1 cellular context compared by ENCODE assay signal in the genomic region with DNA sequence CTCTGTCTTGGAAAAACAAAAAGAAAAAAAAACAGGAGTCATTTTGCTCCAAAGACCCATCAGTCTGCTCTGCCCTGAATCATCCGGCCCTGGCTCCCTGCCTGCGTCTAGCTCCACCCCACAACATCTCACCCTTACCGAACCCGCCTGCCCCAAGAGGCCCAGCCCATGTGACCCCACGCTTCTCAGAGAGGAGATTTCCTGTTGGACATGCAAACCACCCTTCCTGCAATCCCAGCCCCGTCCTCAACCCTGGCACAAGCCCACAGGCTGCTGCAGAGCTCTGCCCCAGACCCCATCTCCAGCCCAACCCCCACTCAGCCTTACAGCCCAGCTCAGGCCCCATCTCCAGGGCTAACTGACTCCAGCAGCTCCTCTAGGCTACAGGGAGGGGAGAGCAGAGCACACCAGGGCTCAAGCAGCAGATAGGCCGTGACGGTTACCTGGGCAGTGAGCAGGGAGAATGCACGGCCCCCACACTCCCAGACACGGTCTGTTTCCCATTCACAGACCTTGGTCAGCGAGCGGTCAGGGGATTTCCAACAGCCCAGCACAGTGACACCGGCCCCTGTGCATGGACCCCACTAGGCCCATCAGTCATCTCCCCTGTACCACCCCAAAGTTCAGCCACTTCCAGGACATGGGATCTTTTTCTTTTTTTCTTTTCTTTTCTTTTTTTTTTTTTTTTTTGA.
TF ChIP-seq lines count a peak whose summit lies in the region.

No MANE protein-coding gene starts in this region.

TF ChIP-seq in K562, 482 proteins besides CTCF, POLR2A, EP300 and RAD21 (continued from another document and continues in another):
- TF ChIP-seq, protein P1, sequence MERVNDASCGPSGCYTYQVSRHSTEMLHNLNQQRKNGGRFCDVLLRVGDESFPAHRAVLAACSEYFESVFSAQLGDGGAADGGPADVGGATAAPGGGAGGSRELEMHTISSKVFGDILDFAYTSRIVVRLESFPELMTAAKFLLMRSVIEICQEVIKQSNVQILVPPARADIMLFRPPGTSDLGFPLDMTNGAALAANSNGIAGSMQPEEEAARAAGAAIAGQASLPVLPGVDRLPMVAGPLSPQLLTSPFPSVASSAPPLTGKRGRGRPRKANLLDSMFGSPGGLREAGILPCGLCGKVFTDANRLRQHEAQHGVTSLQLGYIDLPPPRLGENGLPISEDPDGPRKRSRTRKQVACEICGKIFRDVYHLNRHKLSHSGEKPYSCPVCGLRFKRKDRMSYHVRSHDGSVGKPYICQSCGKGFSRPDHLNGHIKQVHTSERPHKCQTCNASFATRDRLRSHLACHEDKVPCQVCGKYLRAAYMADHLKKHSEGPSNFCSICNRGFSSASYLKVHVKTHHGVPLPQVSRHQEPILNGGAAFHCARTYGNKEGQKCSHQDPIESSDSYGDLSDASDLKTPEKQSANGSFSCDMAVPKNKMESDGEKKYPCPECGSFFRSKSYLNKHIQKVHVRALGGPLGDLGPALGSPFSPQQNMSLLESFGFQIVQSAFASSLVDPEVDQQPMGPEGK (CRISPR knock-in tag; IDR thresholded peaks at IDR 0.05; ENCODE audit: borderline replicate concordance), result no peak
- no peak for TF ChIP-seq TRIM28 (IDR thresholded peaks at IDR 0.05)
- no peak for TF ChIP-seq FOXJ3 (CRISPR knock-in tag; IDR thresholded peaks at IDR 0.05)
- TF ChIP-seq, protein P2, sequence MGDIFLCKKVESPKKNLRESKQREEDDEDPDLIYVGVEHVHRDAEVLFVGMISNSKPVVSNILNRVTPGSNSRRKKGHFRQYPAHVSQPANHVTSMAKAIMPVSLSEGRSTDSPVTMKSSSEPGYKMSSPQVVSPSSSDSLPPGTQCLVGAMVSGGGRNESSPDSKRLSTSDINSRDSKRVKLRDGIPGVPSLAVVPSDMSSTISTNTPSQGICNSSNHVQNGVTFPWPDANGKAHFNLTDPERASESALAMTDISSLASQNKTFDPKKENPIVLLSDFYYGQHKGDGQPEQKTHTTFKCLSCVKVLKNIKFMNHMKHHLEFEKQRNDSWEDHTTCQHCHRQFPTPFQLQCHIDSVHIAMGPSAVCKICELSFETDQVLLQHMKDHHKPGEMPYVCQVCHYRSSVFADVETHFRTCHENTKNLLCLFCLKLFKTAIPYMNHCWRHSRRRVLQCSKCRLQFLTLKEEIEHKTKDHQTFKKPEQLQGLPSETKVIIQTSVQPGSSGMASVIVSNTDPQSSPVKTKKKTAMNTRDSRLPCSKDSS (IDR thresholded peaks at IDR 0.05; ENCODE audit: low read depth, partially characterized antibody), result no peak
- TF ChIP-seq, protein P3, sequence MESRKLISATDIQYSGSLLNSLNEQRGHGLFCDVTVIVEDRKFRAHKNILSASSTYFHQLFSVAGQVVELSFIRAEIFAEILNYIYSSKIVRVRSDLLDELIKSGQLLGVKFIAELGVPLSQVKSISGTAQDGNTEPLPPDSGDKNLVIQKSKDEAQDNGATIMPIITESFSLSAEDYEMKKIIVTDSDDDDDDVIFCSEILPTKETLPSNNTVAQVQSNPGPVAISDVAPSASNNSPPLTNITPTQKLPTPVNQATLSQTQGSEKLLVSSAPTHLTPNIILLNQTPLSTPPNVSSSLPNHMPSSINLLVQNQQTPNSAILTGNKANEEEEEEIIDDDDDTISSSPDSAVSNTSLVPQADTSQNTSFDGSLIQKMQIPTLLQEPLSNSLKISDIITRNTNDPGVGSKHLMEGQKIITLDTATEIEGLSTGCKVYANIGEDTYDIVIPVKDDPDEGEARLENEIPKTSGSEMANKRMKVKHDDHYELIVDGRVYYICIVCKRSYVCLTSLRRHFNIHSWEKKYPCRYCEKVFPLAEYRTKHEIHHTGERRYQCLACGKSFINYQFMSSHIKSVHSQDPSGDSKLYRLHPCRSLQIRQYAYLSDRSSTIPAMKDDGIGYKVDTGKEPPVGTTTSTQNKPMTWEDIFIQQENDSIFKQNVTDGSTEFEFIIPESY (CRISPR knock-in tag; IDR thresholded peaks at IDR 0.05), result no peak
- no peak for TF ChIP-seq ZNF121 (CRISPR knock-in tag; conservative IDR thresholded peaks at IDR 0.05)
- TF ChIP-seq, protein P4, sequence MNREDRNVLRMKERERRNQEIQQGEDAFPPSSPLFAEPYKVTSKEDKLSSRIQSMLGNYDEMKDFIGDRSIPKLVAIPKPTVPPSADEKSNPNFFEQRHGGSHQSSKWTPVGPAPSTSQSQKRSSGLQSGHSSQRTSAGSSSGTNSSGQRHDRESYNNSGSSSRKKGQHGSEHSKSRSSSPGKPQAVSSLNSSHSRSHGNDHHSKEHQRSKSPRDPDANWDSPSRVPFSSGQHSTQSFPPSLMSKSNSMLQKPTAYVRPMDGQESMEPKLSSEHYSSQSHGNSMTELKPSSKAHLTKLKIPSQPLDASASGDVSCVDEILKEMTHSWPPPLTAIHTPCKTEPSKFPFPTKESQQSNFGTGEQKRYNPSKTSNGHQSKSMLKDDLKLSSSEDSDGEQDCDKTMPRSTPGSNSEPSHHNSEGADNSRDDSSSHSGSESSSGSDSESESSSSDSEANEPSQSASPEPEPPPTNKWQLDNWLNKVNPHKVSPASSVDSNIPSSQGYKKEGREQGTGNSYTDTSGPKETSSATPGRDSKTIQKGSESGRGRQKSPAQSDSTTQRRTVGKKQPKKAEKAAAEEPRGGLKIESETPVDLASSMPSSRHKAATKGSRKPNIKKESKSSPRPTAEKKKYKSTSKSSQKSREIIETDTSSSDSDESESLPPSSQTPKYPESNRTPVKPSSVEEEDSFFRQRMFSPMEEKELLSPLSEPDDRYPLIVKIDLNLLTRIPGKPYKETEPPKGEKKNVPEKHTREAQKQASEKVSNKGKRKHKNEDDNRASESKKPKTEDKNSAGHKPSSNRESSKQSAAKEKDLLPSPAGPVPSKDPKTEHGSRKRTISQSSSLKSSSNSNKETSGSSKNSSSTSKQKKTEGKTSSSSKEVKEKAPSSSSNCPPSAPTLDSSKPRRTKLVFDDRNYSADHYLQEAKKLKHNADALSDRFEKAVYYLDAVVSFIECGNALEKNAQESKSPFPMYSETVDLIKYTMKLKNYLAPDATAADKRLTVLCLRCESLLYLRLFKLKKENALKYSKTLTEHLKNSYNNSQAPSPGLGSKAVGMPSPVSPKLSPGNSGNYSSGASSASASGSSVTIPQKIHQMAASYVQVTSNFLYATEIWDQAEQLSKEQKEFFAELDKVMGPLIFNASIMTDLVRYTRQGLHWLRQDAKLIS (CRISPR knock-in tag; IDR thresholded peaks at IDR 0.05), result no peak
- no peak for TF ChIP-seq NFATC3 (IDR thresholded peaks at IDR 0.05)
- no peak for TF ChIP-seq NR2C2 (CRISPR knock-in tag; IDR thresholded peaks at IDR 0.05)
- TF ChIP-seq NR2C2 (tag; IDR thresholded peaks at IDR 0.05), result peak; percentile 83
- no peak for TF ChIP-seq SOX6 (IDR thresholded peaks at IDR 0.05)
- TF ChIP-seq ZNF311 (CRISPR knock-in tag; IDR thresholded peaks at IDR 0.05), result no peak
- no peak for TF ChIP-seq LEF1 (IDR thresholded peaks at IDR 0.05)
- no peak for TF ChIP-seq ARNT (IDR thresholded peaks at IDR 0.05)
- no peak for TF ChIP-seq SETDB1 (IDR thresholded peaks at IDR 0.05; ENCODE audit: low read length)
- TF ChIP-seq ZNF766 (CRISPR knock-in tag; conservative IDR thresholded peaks at IDR 0.05), result peak; percentile 34; the same call in 1 of the 2 replicates
- TF ChIP-seq TGIF2 (CRISPR knock-in tag; IDR thresholded peaks at IDR 0.05), result no peak
- TF ChIP-seq, protein P5, sequence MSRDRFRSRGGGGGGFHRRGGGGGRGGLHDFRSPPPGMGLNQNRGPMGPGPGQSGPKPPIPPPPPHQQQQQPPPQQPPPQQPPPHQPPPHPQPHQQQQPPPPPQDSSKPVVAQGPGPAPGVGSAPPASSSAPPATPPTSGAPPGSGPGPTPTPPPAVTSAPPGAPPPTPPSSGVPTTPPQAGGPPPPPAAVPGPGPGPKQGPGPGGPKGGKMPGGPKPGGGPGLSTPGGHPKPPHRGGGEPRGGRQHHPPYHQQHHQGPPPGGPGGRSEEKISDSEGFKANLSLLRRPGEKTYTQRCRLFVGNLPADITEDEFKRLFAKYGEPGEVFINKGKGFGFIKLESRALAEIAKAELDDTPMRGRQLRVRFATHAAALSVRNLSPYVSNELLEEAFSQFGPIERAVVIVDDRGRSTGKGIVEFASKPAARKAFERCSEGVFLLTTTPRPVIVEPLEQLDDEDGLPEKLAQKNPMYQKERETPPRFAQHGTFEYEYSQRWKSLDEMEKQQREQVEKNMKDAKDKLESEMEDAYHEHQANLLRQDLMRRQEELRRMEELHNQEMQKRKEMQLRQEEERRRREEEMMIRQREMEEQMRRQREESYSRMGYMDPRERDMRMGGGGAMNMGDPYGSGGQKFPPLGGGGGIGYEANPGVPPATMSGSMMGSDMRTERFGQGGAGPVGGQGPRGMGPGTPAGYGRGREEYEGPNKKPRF (IDR thresholded peaks at IDR 0.05; ENCODE audit: low read depth, low read length), result no peak
- TF ChIP-seq XRCC4 (IDR thresholded peaks at IDR 0.05; ENCODE audit: extremely low read depth, insufficient read depth, insufficient read length), result no peak
- no peak for TF ChIP-seq HNRNPK (IDR thresholded peaks at IDR 0.05; ENCODE audit: low read depth, low read length, poor library complexity, severe bottlenecking)
- no peak for TF ChIP-seq ZNF668 (CRISPR knock-in tag; IDR thresholded peaks at IDR 0.05)
- no peak for TF ChIP-seq RB1 (IDR thresholded peaks at IDR 0.05; ENCODE audit: low read depth)
- TF ChIP-seq, protein P6, sequence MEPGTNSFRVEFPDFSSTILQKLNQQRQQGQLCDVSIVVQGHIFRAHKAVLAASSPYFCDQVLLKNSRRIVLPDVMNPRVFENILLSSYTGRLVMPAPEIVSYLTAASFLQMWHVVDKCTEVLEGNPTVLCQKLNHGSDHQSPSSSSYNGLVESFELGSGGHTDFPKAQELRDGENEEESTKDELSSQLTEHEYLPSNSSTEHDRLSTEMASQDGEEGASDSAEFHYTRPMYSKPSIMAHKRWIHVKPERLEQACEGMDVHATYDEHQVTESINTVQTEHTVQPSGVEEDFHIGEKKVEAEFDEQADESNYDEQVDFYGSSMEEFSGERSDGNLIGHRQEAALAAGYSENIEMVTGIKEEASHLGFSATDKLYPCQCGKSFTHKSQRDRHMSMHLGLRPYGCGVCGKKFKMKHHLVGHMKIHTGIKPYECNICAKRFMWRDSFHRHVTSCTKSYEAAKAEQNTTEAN (CRISPR knock-in tag; IDR thresholded peaks at IDR 0.05), result no peak
- TF ChIP-seq MTA2 (IDR thresholded peaks at IDR 0.05; ENCODE audit: low read depth), result no peak
- TF ChIP-seq RBM15 (IDR thresholded peaks at IDR 0.05; ENCODE audit: insufficient read depth, low read length), result no peak
- TF ChIP-seq PCBP1 (IDR thresholded peaks at IDR 0.05; ENCODE audit: low read depth, low read length, poor library complexity, severe bottlenecking), result no peak
- TF ChIP-seq TARDBP (IDR thresholded peaks at IDR 0.05), result no peak
- TF ChIP-seq, protein P7, sequence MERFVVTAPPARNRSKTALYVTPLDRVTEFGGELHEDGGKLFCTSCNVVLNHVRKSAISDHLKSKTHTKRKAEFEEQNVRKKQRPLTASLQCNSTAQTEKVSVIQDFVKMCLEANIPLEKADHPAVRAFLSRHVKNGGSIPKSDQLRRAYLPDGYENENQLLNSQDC (CRISPR knock-in tag; IDR thresholded peaks at IDR 0.05), result no peak
- no peak for TF ChIP-seq FOXA3 (CRISPR knock-in tag; conservative IDR thresholded peaks at IDR 0.05 in 1 of 2, IDR thresholded peaks at IDR 0.05 in 1 of 2)
- no peak for TF ChIP-seq ZNF586 (CRISPR knock-in tag; conservative IDR thresholded peaks at IDR 0.05)
- no peak for TF ChIP-seq ASH1L (IDR thresholded peaks at IDR 0.05; ENCODE audit: borderline replicate concordance, low read depth, partially characterized antibody)
- TF ChIP-seq, protein P8, sequence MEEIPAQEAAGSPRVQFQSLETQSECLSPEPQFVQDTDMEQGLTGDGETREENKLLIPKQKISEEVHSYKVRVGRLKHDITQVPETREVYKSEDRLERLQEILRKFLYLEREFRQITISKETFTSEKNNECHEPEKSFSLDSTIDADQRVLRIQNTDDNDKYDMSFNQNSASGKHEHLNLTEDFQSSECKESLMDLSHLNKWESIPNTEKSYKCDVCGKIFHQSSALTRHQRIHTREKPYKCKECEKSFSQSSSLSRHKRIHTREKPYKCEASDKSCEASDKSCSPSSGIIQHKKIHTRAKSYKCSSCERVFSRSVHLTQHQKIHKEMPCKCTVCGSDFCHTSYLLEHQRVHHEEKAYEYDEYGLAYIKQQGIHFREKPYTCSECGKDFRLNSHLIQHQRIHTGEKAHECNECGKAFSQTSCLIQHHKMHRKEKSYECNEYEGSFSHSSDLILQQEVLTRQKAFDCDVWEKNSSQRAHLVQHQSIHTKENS (CRISPR knock-in tag; IDR thresholded peaks at IDR 0.05), result no peak
- TF ChIP-seq ZSCAN32 (CRISPR knock-in tag; IDR thresholded peaks at IDR 0.05), result no peak
- no peak for TF ChIP-seq SRSF1 (IDR thresholded peaks at IDR 0.05; ENCODE audit: low read depth, low read length)
- TF ChIP-seq, protein P9, sequence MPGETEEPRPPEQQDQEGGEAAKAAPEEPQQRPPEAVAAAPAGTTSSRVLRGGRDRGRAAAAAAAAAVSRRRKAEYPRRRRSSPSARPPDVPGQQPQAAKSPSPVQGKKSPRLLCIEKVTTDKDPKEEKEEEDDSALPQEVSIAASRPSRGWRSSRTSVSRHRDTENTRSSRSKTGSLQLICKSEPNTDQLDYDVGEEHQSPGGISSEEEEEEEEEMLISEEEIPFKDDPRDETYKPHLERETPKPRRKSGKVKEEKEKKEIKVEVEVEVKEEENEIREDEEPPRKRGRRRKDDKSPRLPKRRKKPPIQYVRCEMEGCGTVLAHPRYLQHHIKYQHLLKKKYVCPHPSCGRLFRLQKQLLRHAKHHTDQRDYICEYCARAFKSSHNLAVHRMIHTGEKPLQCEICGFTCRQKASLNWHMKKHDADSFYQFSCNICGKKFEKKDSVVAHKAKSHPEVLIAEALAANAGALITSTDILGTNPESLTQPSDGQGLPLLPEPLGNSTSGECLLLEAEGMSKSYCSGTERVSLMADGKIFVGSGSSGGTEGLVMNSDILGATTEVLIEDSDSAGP (CRISPR knock-in tag; IDR thresholded peaks at IDR 0.05), result no peak
- 0 out of 2 replicates have a peak, but pooled peaks have one; percentile 15 for TF ChIP-seq CBFA2T2 (conservative IDR thresholded peaks at IDR 0.05)
- no peak for TF ChIP-seq SIN3B (IDR thresholded peaks at IDR 0.05; ENCODE audit: low read depth)
- TF ChIP-seq, protein P10, sequence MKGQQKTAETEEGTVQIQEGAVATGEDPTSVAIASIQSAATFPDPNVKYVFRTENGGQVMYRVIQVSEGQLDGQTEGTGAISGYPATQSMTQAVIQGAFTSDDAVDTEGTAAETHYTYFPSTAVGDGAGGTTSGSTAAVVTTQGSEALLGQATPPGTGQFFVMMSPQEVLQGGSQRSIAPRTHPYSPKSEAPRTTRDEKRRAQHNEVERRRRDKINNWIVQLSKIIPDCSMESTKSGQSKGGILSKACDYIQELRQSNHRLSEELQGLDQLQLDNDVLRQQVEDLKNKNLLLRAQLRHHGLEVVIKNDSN (CRISPR knock-in tag; IDR thresholded peaks at IDR 0.05), result peak; percentile 78
- TF ChIP-seq MAFK (IDR thresholded peaks at IDR 0.05; ENCODE audit: low read length), result peak; percentile 36
- peak; percentile 44; the same call in 1 of the 2 replicates for TF ChIP-seq JUND (IDR thresholded peaks at IDR 0.05; ENCODE audit: borderline replicate concordance, low read depth, low read length)
- peak; percentile 15; the same call in 1 of the 3 replicates for TF ChIP-seq JUND (tag; IDR thresholded peaks at IDR 0.05; ENCODE audit: borderline replicate concordance, low read depth, low read length)
